Comparison of ENCODE assay signal across 9 cellular contexts in genomic region chr17:75689441-75689873, GRCh38. TPM values are rescaled to one million over a fixed set of nuclear protein-coding genes. Genes with fewer than 3 reads are reported as not detected.
DNase-seq lines count a peak whose midpoint lies in the region; ATAC-seq lines count a peak whose summit lies in the region.
"Had no signal": no experiment of that assay in that cellular context is flagged by ENCODE, and none has a peak within 500 bp of the region (broad histone marks: within the 10 kb centered on the region; RNA-seq: fewer than 3 reads in every experiment).

No MANE protein-coding gene starts in this region.

- H2BK12ac ChIP-seq in mesenchymal stem cell (ENCODE audit: low read length in 2 of 2), result no peak overlapping the region

- no peak overlapping the region for H2AFZ ChIP-seq in mesenchymal stem cell (ENCODE audit: low read depth, low read length)

- H3K27me3 ChIP-seq in CD4-positive, alpha-beta memory T cell (ENCODE audit: insufficient read depth, low read length), result no peaks in the 10 kb centered on the region
- H3K27me3 ChIP-seq in mesenchymal stem cell (ENCODE audit: control insufficient read depth in 1 of 2, insufficient read depth in 1 of 2, low read length in 2 of 2), result no peaks in the 10 kb centered on the region

- H3K27ac Mint-ChIP-seq in CD4-positive, alpha-beta memory T cell, result peak overlapping the region; percentile 49 to 87 (median 77)

- H3K36me3 ChIP-seq in CD4-positive, alpha-beta memory T cell (ENCODE audit: insufficient read depth, low read length), result peaks cover 37% of the 10 kb centered on the region
- peaks cover 24 to 47% of the 10 kb centered on the region in 2 experiments for H3K36me3 ChIP-seq in mesenchymal stem cell (ENCODE audit: control insufficient read depth in 1 of 2, insufficient read depth in 2 of 2, low read depth in 1 of 2, low read length in 2 of 2)

- ATAC-seq in HG03469 (IDR thresholded peaks at IDR 0.05; ENCODE audit: unreplicated experiment), result no peak
- ATAC-seq in HG02571 (IDR thresholded peaks at IDR 0.05; ENCODE audit: unreplicated experiment), result no peak

- no peak overlapping the region for H3K18ac ChIP-seq in mesenchymal stem cell (ENCODE audit: low read depth in 1 of 2, low read length in 2 of 2)

- intact Hi-C loops in CD4-positive, alpha-beta memory T cell (cut with micrococcal nuclease), result no loop called here

- H3K4me2 ChIP-seq in mesenchymal stem cell (ENCODE audit: low read length, poor library complexity, severe bottlenecking), result no peak overlapping the region

- no peaks in the 10 kb centered on the region for H3K27me3 Mint-ChIP-seq in CD4-positive, alpha-beta memory T cell

- H3K27ac ChIP-seq in CD4-positive, alpha-beta memory T cell (ENCODE audit: low read depth, low read length), result no peak overlapping the region
- no peak overlapping the region for H3K27ac ChIP-seq in mesenchymal stem cell (ENCODE audit: low read length, poor library complexity, severe bottlenecking)

- H4K8ac ChIP-seq in mesenchymal stem cell (ENCODE audit: low read length), result no peak overlapping the region

- POLR2A ChIA-PET in CD4-positive, alpha-beta memory T cell (lab: Charles Lee; ENCODE audit: partially characterized antibody), result no interaction called here

- peaks cover 32 to 57% (median 37%) of the 10 kb centered on the region in 4 donors for H3K4me1 Mint-ChIP-seq in CD4-positive, alpha-beta memory T cell

- H2BK5ac ChIP-seq in mesenchymal stem cell (ENCODE audit: low read depth, low read length, poor library complexity, severe bottlenecking), result no peak overlapping the region

- H3K9ac ChIP-seq in mesenchymal stem cell (ENCODE audit: low read length), result no peak overlapping the region

- peaks cover 13 to 69% of the 10 kb centered on the region in 2 donors for H3K36me3 Mint-ChIP-seq in CD4-positive, alpha-beta memory T cell

- H3K9me3 Mint-ChIP-seq in CD4-positive, alpha-beta memory T cell, result no peaks in the 10 kb centered on the region

- no peak overlapping the region for H4K91ac ChIP-seq in mesenchymal stem cell (ENCODE audit: low read length)

- WGBS in mesenchymal stem cell, result 98% methylated on average over 6 of the region's 6 CpGs

- H3K14ac ChIP-seq in mesenchymal stem cell (ENCODE audit: low read length in 2 of 2), result no peak overlapping the region

- no peak overlapping the region for H3K4ac ChIP-seq in mesenchymal stem cell (ENCODE audit: low read depth in 1 of 2, low read length in 2 of 2)

- H3K79me1 ChIP-seq in mesenchymal stem cell (replicated peaks; ENCODE audit: low read length, poor library complexity, severe bottlenecking), result peaks cover 15% of the 10 kb centered on the region

- H3K4me1 ChIP-seq in CD4-positive, alpha-beta memory T cell (ENCODE audit: insufficient read depth, low read length), result peaks cover 20% of the 10 kb centered on the region
- H3K4me1 ChIP-seq in mesenchymal stem cell (ENCODE audit: control insufficient read depth, insufficient read depth, low read depth, low read length), result peaks cover 57% of the 10 kb centered on the region

- H2BK15ac ChIP-seq in mesenchymal stem cell (ENCODE audit: low read depth, poor library complexity, severe bottlenecking), result no peak overlapping the region

- no peak overlapping the region for H3K4me3 ChIP-seq in CD4-positive, alpha-beta memory T cell (ENCODE audit: low read length in 2 of 2)
- no peak overlapping the region for H3K4me3 ChIP-seq in mesenchymal stem cell (ENCODE audit: insufficient read depth in 1 of 2, low read depth in 1 of 2, low read length in 2 of 2)

- no peaks in the 10 kb centered on the region for H3K9me3 ChIP-seq in CD4-positive, alpha-beta memory T cell (ENCODE audit: control insufficient read depth in 1 of 2, low read length in 2 of 2)
- no peaks in the 10 kb centered on the region for H3K9me3 ChIP-seq in mesenchymal stem cell (ENCODE audit: control insufficient read depth, low read length)

- H3K4me3 Mint-ChIP-seq in CD4-positive, alpha-beta memory T cell, result peak overlapping the region in 5 of 8 donors; percentile 7 to 58 (median 36)

- no peak overlapping the region for H3K23ac ChIP-seq in mesenchymal stem cell (ENCODE audit: low read length in 2 of 2)

- CTCF ChIA-PET in CD4-positive, alpha-beta memory T cell (lab: Charles Lee; ENCODE audit: partially characterized antibody), result interaction anchor here (1.1 to 3.3 kb wide), 3 partner anchors 15 to 58 kb away, joined by 6 to 11 read pairs (median 10); partner anchors contain the start of gene SMIM5

- peak overlapping the region; percentile 63 for H2AK5ac ChIP-seq in mesenchymal stem cell (ENCODE audit: low read length, severe bottlenecking)

- peak; percentile 37 to 59 (median 55) for DNase-seq in CD4-positive, alpha-beta memory T cell
- peak; percentile 37 for DNase-seq in HT1080 (ENCODE audit: low read depth)
- peak; percentile 35 to 48 for DNase-seq in activated T-cell treated with anti-CD3 and anti-CD28 coated beads, Interleukin-2, amount 50 U/mL, for 48 hours
- DNase-seq in mesenchymal stem cell, result no peak
- no peak for DNase-seq in SHP77 (lab: John Stamatoyannopoulos, UW)
- DNase-seq in CD1c-positive myeloid dendritic cell (ENCODE audit: extremely low spot score), result no peak
- DNase-seq: NCI-H2029 had no signal

- H2BK120ac ChIP-seq in mesenchymal stem cell (ENCODE audit: low read depth, low read length), result no peak overlapping the region

RNA-seq across cellular contexts. Expression of gene SAP30BP, which starts 22.3 kb away (rescaled TPM):
- 100 to 1,000 TPM; 115 to 119 TPM for total RNA-seq in CD4-positive, alpha-beta memory T cell
- polyA plus RNA-seq in CD4-positive, alpha-beta memory T cell, result 10 to 100 TPM; 69.9 to 80.4 TPM
- 60.8 and 65.4 TPM in 2 replicates for total RNA-seq in HT1080 (2014; rRNA removed; shearing (Covaris generic))
- 44.2 and 47.1 TPM in 2 replicates for polyA plus RNA-seq in HT1080 (2015; cell fraction: cytosol; rRNA removed)
- polyA plus RNA-seq in HT1080 (2015; cell fraction: nucleus; rRNA removed), result 122 and 138 TPM in 2 replicates
- polyA plus RNA-seq in mesenchymal stem cell (2013, experiment 1 of 2), result 68.5 TPM
- polyA plus RNA-seq in mesenchymal stem cell (2013, experiment 2 of 2), result 71.8 TPM

RNA-seq across cellular contexts. Expression of gene RECQL5, which starts 22.5 kb away (rescaled TPM):
- 10 to 100 TPM; 58.3 to 59.1 TPM for total RNA-seq in CD4-positive, alpha-beta memory T cell
- 10 to 100 TPM in 1 of 2 donors, 1 to 10 TPM in 1; 6.4 to 16.7 TPM for polyA plus RNA-seq in CD4-positive, alpha-beta memory T cell
- total RNA-seq in HT1080 (2014; rRNA removed; shearing (Covaris generic)), result 19.6 and 23.4 TPM in 2 replicates
- polyA plus RNA-seq in HT1080 (2015; cell fraction: cytosol; rRNA removed), result 12.8 and 13.3 TPM in 2 replicates
- polyA plus RNA-seq in HT1080 (2015; cell fraction: nucleus; rRNA removed), result 104 and 130 TPM in 2 replicates
- polyA plus RNA-seq in mesenchymal stem cell (2013, experiment 1 of 2), result 9.8 TPM
- polyA plus RNA-seq in mesenchymal stem cell (2013, experiment 2 of 2), result 9.5 TPM

RNA-seq across cellular contexts. Expression of gene ITGB4, which starts 31.8 kb away (rescaled TPM):
- total RNA-seq in CD4-positive, alpha-beta memory T cell, result 1 to 10 TPM in 1 of 2 experiments, under 1 TPM in 1; 0.67 to 1.2 TPM
- polyA plus RNA-seq in CD4-positive, alpha-beta memory T cell, result under 1 TPM; 0.25 to 0.91 TPM
- 1.1 and 1.4 TPM in 2 replicates for total RNA-seq in HT1080 (2014; rRNA removed; shearing (Covaris generic))
- polyA plus RNA-seq in HT1080 (2015; cell fraction: cytosol; rRNA removed), result 6.7 and 9.0 TPM in 2 replicates
- polyA plus RNA-seq in HT1080 (2015; cell fraction: nucleus; rRNA removed), result 25.6 and 26.7 TPM in 2 replicates
- polyA plus RNA-seq in mesenchymal stem cell (2013, experiment 1 of 2), result 1.3 TPM
- 1.0 TPM for polyA plus RNA-seq in mesenchymal stem cell (2013, experiment 2 of 2)

RNA-seq across cellular contexts. Expression of gene SMIM5, which starts 56.2 kb away (rescaled TPM):
- not detected for total RNA-seq in CD4-positive, alpha-beta memory T cell
- polyA plus RNA-seq in CD4-positive, alpha-beta memory T cell, result not detected
- not detected in 2 replicates for total RNA-seq in HT1080 (2014; rRNA removed; shearing (Covaris generic))
- polyA plus RNA-seq in HT1080 (2015; cell fraction: cytosol; rRNA removed), result not detected in 2 replicates
- 0.15 TPM in 1 of 2 replicates, not detected in the other for polyA plus RNA-seq in HT1080 (2015; cell fraction: nucleus; rRNA removed)
- polyA plus RNA-seq in mesenchymal stem cell (2013, experiment 1 of 2), result 0.08 TPM
- 0.04 TPM for polyA plus RNA-seq in mesenchymal stem cell (2013, experiment 2 of 2)

Comparison
In these comparisons a context has a peak if more than half of its experiments do, and no peak if none do; other contexts are left out.
1. DNase-seq: peak in CD4-positive, alpha-beta memory T cell (5 of 5), HT1080 (single experiment) and activated T-cell treated with anti-CD3 and anti-CD28 coated beads, Interleukin-2, amount 50 U/mL, for 48 hours (2 of 2); none in mesenchymal stem cell (single experiment), SHP77 (0 of 2) and CD1c-positive myeloid dendritic cell (single experiment).